ENCODE assay signal across 1 cellular context in genomic region chr10:102678842-102679289, GRCh38.
TF ChIP-seq lines count a peak whose summit lies in the region.

No MANE protein-coding gene starts in this region.

TF ChIP-seq in H1, 55 proteins besides CTCF, POLR2A, EP300 and RAD21:
- no peak for TF ChIP-seq GTF2F1 (IDR thresholded peaks at IDR 0.05; ENCODE audit: borderline replicate concordance, low read depth, low read length)
- no peak for TF ChIP-seq RNF2 (IDR thresholded peaks at IDR 0.05; ENCODE audit: borderline replicate concordance, low read depth, low read length, missing control alignments, poor library complexity, severe bottlenecking)
- TF ChIP-seq KDM5A (IDR thresholded peaks at IDR 0.05; ENCODE audit: low read length) = no peak
- TF ChIP-seq JUND (IDR thresholded peaks at IDR 0.05; ENCODE audit: low read length) = no peak
- TF ChIP-seq TAF1 (IDR thresholded peaks at IDR 0.05; ENCODE audit: low read depth, low read length) = peak; percentile 59
- TF ChIP-seq SIX5 (IDR thresholded peaks at IDR 0.05; ENCODE audit: low read depth, low read length) = no peak
- peak in 1 of 2 experiments; percentile 62; a peak in 1 of 4 replicates for TF ChIP-seq SIN3A (conservative IDR thresholded peaks at IDR 0.05 in 1 of 2, IDR thresholded peaks at IDR 0.05 in 1 of 2; ENCODE audit: low read depth in 1 of 2, low read length in 2 of 2)
- TF ChIP-seq, protein P1, sequence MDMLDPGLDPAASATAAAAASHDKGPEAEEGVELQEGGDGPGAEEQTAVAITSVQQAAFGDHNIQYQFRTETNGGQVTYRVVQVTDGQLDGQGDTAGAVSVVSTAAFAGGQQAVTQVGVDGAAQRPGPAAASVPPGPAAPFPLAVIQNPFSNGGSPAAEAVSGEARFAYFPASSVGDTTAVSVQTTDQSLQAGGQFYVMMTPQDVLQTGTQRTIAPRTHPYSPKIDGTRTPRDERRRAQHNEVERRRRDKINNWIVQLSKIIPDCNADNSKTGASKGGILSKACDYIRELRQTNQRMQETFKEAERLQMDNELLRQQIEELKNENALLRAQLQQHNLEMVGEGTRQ (IDR thresholded peaks at IDR 0.05; ENCODE audit: low read length) = peak; percentile 77
- 0 out of 2 replicates have a peak, but pooled peaks have one; percentile 58 for TF ChIP-seq RBBP5 (IDR thresholded peaks at IDR 0.05; ENCODE audit: borderline replicate concordance, low read depth, low read length)
- peak; percentile 28 to 59; a peak in 1 of 4 replicates for TF ChIP-seq HDAC2 (IDR thresholded peaks at IDR 0.05; ENCODE audit: borderline replicate concordance in 1 of 2, low read depth in 2 of 2, low read length in 2 of 2)
- no peak for TF ChIP-seq RFX5 (IDR thresholded peaks at IDR 0.05; ENCODE audit: borderline replicate concordance, low read depth, low read length)
- peak; percentile 88 for TF ChIP-seq TCF12 (IDR thresholded peaks at IDR 0.05; ENCODE audit: low read depth, low read length)
- TF ChIP-seq TAF7 (optimal IDR thresholded peaks at IDR 0.05; ENCODE audit: borderline replicate concordance, low read depth, low read length) = no peak
- TF ChIP-seq KDM1A (IDR thresholded peaks at IDR 0.05; ENCODE audit: borderline replicate concordance, low read length) = 0 out of 2 replicates have a peak, but pooled peaks have one; percentile 27
- TF ChIP-seq SAP30 (IDR thresholded peaks at IDR 0.05; ENCODE audit: insufficient read depth, insufficient replicate concordance, low read length) = no peak
- TF ChIP-seq, protein P2, sequence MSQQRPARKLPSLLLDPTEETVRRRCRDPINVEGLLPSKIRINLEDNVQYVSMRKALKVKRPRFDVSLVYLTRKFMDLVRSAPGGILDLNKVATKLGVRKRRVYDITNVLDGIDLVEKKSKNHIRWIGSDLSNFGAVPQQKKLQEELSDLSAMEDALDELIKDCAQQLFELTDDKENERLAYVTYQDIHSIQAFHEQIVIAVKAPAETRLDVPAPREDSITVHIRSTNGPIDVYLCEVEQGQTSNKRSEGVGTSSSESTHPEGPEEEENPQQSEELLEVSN (IDR thresholded peaks at IDR 0.05) = peak; percentile 82
- no peak for TF ChIP-seq SP2 (IDR thresholded peaks at IDR 0.05; ENCODE audit: low read length)
- TF ChIP-seq, protein P3, sequence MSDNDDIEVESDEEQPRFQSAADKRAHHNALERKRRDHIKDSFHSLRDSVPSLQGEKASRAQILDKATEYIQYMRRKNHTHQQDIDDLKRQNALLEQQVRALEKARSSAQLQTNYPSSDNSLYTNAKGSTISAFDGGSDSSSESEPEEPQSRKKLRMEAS (IDR thresholded peaks at IDR 0.05) = peak; percentile 80
- no peak for TF ChIP-seq POU5F1 (IDR thresholded peaks at IDR 0.05; ENCODE audit: low read depth, low read length)
- no peak for TF ChIP-seq CREB1 (IDR thresholded peaks at IDR 0.05)
- TF ChIP-seq, protein P4, sequence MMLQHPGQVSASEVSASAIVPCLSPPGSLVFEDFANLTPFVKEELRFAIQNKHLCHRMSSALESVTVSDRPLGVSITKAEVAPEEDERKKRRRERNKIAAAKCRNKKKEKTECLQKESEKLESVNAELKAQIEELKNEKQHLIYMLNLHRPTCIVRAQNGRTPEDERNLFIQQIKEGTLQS (IDR thresholded peaks at IDR 0.05; ENCODE audit: insufficient read depth, low read depth, low read length) = 0 out of 2 replicates have a peak, but pooled peaks have one; percentile 4
- peak; percentile 52; the same call in 1 of the 2 replicates for TF ChIP-seq YY1 (IDR thresholded peaks at IDR 0.05; ENCODE audit: low read depth, low read length)
- TF ChIP-seq CHD2 (IDR thresholded peaks at IDR 0.05; ENCODE audit: low read length) = peak; percentile 59; the same call in 1 of the 2 replicates
- TF ChIP-seq SUZ12 (IDR thresholded peaks at IDR 0.05; ENCODE audit: low read length) = no peak
